ENCODE assay signal across 9 cellular contexts in the genomic region with DNA sequence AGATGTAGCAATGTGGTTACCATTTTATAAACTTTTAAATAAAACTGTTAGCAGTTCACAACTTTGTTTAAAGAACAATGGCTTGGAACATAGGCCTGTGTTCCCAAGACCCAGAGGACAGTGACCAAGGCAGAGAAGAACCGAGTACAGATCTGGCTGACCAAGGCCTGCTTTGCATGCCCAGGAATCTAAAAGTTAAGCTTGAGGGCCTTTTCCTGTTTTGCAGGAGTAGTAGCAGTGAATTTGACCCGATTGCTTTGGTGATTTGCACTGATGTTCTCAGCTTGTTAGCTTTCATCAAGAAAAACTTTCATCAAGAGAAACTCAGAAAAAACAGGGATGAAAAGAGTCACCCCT. TPM values are rescaled to one million over a fixed set of nuclear protein-coding genes. Genes with fewer than 3 reads are reported as not detected.
DNase-seq lines count a peak whose midpoint lies in the region; ATAC-seq and TF ChIP-seq lines count a peak whose summit lies in the region.
"Had no signal": no experiment of that assay in that cellular context is flagged by ENCODE, and none has a peak within 500 bp of the region (broad histone marks: within the 10 kb centered on the region; RNA-seq: fewer than 3 reads in every experiment).

No MANE protein-coding gene starts in this region.

- no peaks in the 10 kb centered on the region for H3K9me3 ChIP-seq in AG04450 (ENCODE audit: control insufficient read depth, insufficient read depth, low read length)
- no peaks in the 10 kb centered on the region for H3K9me3 ChIP-seq in CD4-positive, alpha-beta T cell (ENCODE audit: control insufficient read depth, low read length)

- DNase-seq in AG04450 (ENCODE audit: low read depth, low spot score), result no peak
- DNase-seq in stimulated activated CD4-positive, alpha-beta T cell treated with anti-CD3 and anti-CD28 coated beads, Interleukin-4, amount 100 ng/mL, for 1 hour, result no peak
- DNase-seq in 8988T, result no peak
- DNase-seq in endothelial cell (ENCODE audit: low spot score), result no peak
- DNase-seq in CD4-positive, alpha-beta T cell, result no peak
- DNase-seq: small intestine had no signal

- H3K27ac Mint-ChIP-seq in activated naive CD8-positive, alpha-beta T cell, result peak overlapping the region; percentile 48
- H3K27ac Mint-ChIP-seq in endothelial cell (ENCODE audit: unreplicated experiment), result no peak overlapping the region
- H3K27ac Mint-ChIP-seq in CD4-positive, alpha-beta T cell, result no peak overlapping the region

- H3K9me3 Mint-ChIP-seq in activated naive CD8-positive, alpha-beta T cell (ENCODE audit: low read depth), result peaks cover 3% of the 10 kb centered on the region
- no peaks in the 10 kb centered on the region for H3K9me3 Mint-ChIP-seq in endothelial cell (ENCODE audit: unreplicated experiment)
- peaks cover 2% of the 10 kb centered on the region for H3K9me3 Mint-ChIP-seq in CD4-positive, alpha-beta T cell

- H3K4me3 Mint-ChIP-seq in activated naive CD8-positive, alpha-beta T cell, result no peak overlapping the region
- no peak overlapping the region for H3K4me3 Mint-ChIP-seq in endothelial cell (ENCODE audit: unreplicated experiment)
- H3K4me3 Mint-ChIP-seq in CD4-positive, alpha-beta T cell, result no peak overlapping the region

- H3K27me3 ChIP-seq in AG04450 (ENCODE audit: control insufficient read depth, insufficient read depth, low read length), result no peaks in the 10 kb centered on the region
- no peaks in the 10 kb centered on the region for H3K27me3 ChIP-seq in CD4-positive, alpha-beta T cell (ENCODE audit: control insufficient read depth, insufficient read depth, low read length)

- intact Hi-C loops in CD4-positive, alpha-beta T cell (cut with DNase I, micrococcal nuclease), result no loop called here

- CTCF ChIA-PET in AG04450 (lab: Charles Lee), result interaction anchor here (0.9 to 3.3 kb wide), 6 partner anchors 11 to 273 kb away, joined by 3 to 11 read pairs (median 4); no protein-coding TSS in a partner anchor
- CTCF ChIA-PET in CD4-positive, alpha-beta T cell (lab: Charles Lee), result interaction anchor here (1.5 kb wide), 1 partner anchor 19 kb away, joined by 4 read pairs; no protein-coding TSS in a partner anchor

- POLR2A ChIA-PET in AG04450 (lab: Yijun Ruan, JAX), result interaction anchor here (0.7 to 1.6 kb wide), 5 partner anchors 16 to 106 kb away, joined by 3 to 7 read pairs (median 3); no protein-coding TSS in a partner anchor
- POLR2A ChIA-PET in CD4-positive, alpha-beta T cell (lab: Charles Lee), result interaction anchor here (0.6 kb wide), 1 partner anchor 288 kb away, joined by 3 read pairs; no protein-coding TSS in a partner anchor

- H3K4me3 ChIP-seq in AG04450 (ENCODE audit: low read depth, low read length), result no peak overlapping the region

- H3K27ac ChIP-seq in AG04450 (ENCODE audit: low read depth, low read length), result peak overlapping the region; percentile 77
- no peak overlapping the region for H3K27ac ChIP-seq in CD4-positive, alpha-beta T cell (ENCODE audit: low read depth, low read length)

- TF ChIP-seq CTCF in AG04450 (IDR thresholded peaks at IDR 0.05; ENCODE audit: low read depth, low read length) (no peak), endothelial cell (IDR thresholded peaks at IDR 0.05; ENCODE audit: unreplicated experiment) (no peak)
- no peak for TF ChIP-seq CTCF in CD4-positive, alpha-beta T cell (IDR thresholded peaks at IDR 0.05)

- H3K27me3 Mint-ChIP-seq in activated naive CD8-positive, alpha-beta T cell, result no peaks in the 10 kb centered on the region
- H3K27me3 Mint-ChIP-seq in endothelial cell (ENCODE audit: unreplicated experiment), result peaks cover 1% of the 10 kb centered on the region
- no peaks in the 10 kb centered on the region for H3K27me3 Mint-ChIP-seq in CD4-positive, alpha-beta T cell

- ATAC-seq in GM19328 (IDR thresholded peaks at IDR 0.05; ENCODE audit: unreplicated experiment) (peak; percentile 23), HG03025 (IDR thresholded peaks at IDR 0.05; ENCODE audit: low FRiP score, unreplicated experiment) (peak; percentile 37)
- ATAC-seq in CD4-positive, alpha-beta T cell (ENCODE audit: poor library complexity), result no peak

- peaks cover 16% of the 10 kb centered on the region for H3K4me1 Mint-ChIP-seq in activated naive CD8-positive, alpha-beta T cell (ENCODE audit: low read depth)
- H3K4me1 Mint-ChIP-seq in endothelial cell (ENCODE audit: unreplicated experiment), result peaks cover 3% of the 10 kb centered on the region
- no peaks in the 10 kb centered on the region for H3K4me1 Mint-ChIP-seq in CD4-positive, alpha-beta T cell (ENCODE audit: low read depth)

- peaks cover 17% of the 10 kb centered on the region for H3K36me3 Mint-ChIP-seq in activated naive CD8-positive, alpha-beta T cell
- H3K36me3 Mint-ChIP-seq in endothelial cell (ENCODE audit: low read depth, unreplicated experiment), result no peaks in the 10 kb centered on the region
- H3K36me3 Mint-ChIP-seq in CD4-positive, alpha-beta T cell (ENCODE audit: low read depth), result no peaks in the 10 kb centered on the region

RNA-seq across cellular contexts. Expression of gene FILIP1L, which starts 9.9 kb away (rescaled TPM):
- polyA plus RNA-seq in AG04450 (2011; rRNA removed), result 75.5 and 90.7 TPM in 2 replicates
- 152 and 160 TPM in 2 replicates for polyA minus RNA-seq in AG04450 (2011; rRNA and poly(A)+ RNA removed)
- 19.1 TPM for total RNA-seq in endothelial cell (ENCODE audit: unreplicated experiment)
- under 1 TPM; 0.08 to 0.28 TPM for total RNA-seq in CD4-positive, alpha-beta T cell

Comparison
In these comparisons a context has a peak if more than half of its experiments do, and no peak if none do; other contexts are left out.
1. RNA of gene FILIP1L, which starts 9.9 kb away (total RNA-seq): 19.1 TPM in endothelial cell (single experiment); 0.08 to 0.28 TPM in CD4-positive, alpha-beta T cell; every median in the first group is over 10 times any median in the second.